37 cellular contexts compared by ENCODE assay signal in genomic region chr13:91684746-91685145, GRCh38.
"Had no signal": no experiment of that assay in that cellular context is flagged by ENCODE, and none has a peak within 500 bp of the region (broad histone marks: within the 10 kb centered on the region; RNA-seq: fewer than 3 reads in every experiment).

No MANE protein-coding gene starts in this region.

- H3K36me3 ChIP-seq: ascending aorta, cardiac muscle cell, WERI-Rb-1 had no signal

- H3K4me3 Mint-ChIP-seq: activated CD4-positive, alpha-beta memory T cell treated with anti-CD3 and anti-CD28 coated beads, Interleukin-2, amount 10 ng/mL, durations not matched to agents 7 days and 5 days; activated CD4-positive, alpha-beta T cell treated with anti-CD3 and anti-CD28 coated beads for 36 hours; activated CD4-positive, alpha-beta T cell treated with anti-CD3 and anti-CD28 coated beads, Interleukin-2, amount 10 ng/mL, durations not matched to agents 7 days and 5 days; activated CD8-positive, alpha-beta memory T cell treated with anti-CD3 and anti-CD28 coated beads, Interleukin-2, amount 10 ng/mL, durations not matched to agents 7 days and 5 days; activated CD8-positive, alpha-beta T cell treated with anti-CD3 and anti-CD28 coated beads, Interleukin-2, amount 10 ng/mL, durations not matched to agents 7 days and 5 days; activated naive CD4-positive, alpha-beta T cell treated with anti-CD3 and anti-CD28 coated beads, Interleukin-2, amount 10 ng/mL, durations not matched to agents 7 days and 5 days; activated naive CD4-positive, alpha-beta T cell treated with anti-CD3 and anti-CD28 coated beads, Interleukin-2, amount 50 U/mL, for 24 hours; activated naive CD8-positive, alpha-beta T cell; activated naive CD8-positive, alpha-beta T cell treated with anti-CD3 and anti-CD28 coated beads, Interleukin-2, amount 10 ng/mL, durations not matched to agents 7 days and 5 days; activated naive CD8-positive, alpha-beta T cell treated with anti-CD3 and anti-CD28 coated beads, Interleukin-2, amount 50 U/mL, for 24 hours; activated T-cell treated with anti-CD3 and anti-CD28 coated beads, Interleukin-2, amount 50 U/mL, for 24 hours; brain; central memory CD8-positive, alpha-beta T cell; T-helper 2 cell treated with Interferon-gamma antibody and Interleukin-4, amounts not matched to agents 5 μg/mL and 100 μg/mL, for 36 hours; WTC11 had no signal

- ATAC-seq: activated CD4-positive, alpha-beta T cell treated with anti-CD3 and anti-CD28 coated beads for 36 hours; activated CD4-positive, CD25-positive, alpha-beta regulatory T cell treated with anti-CD3 and anti-CD28 coated beads, Interleukin-2, amount 50 U/mL, for 24 hours; activated CD8-positive, alpha-beta memory T cell treated with anti-CD3 and anti-CD28 coated beads, Interleukin-2, amount 10 ng/mL, durations not matched to agents 7 days and 5 days; activated CD8-positive, alpha-beta T cell treated with anti-CD3 and anti-CD28 coated beads, Interleukin-2, amount 10 ng/mL, durations not matched to agents 7 days and 5 days; activated naive CD8-positive, alpha-beta T cell treated with anti-CD3 and anti-CD28 coated beads, Interleukin-2, amount 50 U/mL, for 24 hours; WTC11 had no signal

- DNase-seq: activated CD4-positive, alpha-beta memory T cell treated with anti-CD3 and anti-CD28 coated beads, Interleukin-2, amount 10 ng/mL, durations not matched to agents 7 days and 5 days; activated CD4-positive, alpha-beta T cell treated with anti-CD3 and anti-CD28 coated beads for 1 hour; activated CD4-positive, alpha-beta T cell treated with anti-CD3 and anti-CD28 coated beads for 36 hours; activated CD4-positive, alpha-beta T cell treated with anti-CD3 and anti-CD28 coated beads for 48 hours; activated CD4-positive, alpha-beta T cell treated with anti-CD3 and anti-CD28 coated beads, Interleukin-2, amount 10 ng/mL, durations not matched to agents 7 days and 5 days; activated CD4-positive, alpha-beta T cell treated with anti-CD3 and anti-CD28 coated beads, Interleukin-2, amount 50 U/mL, for 48 hours; activated CD4-positive, CD25-positive, alpha-beta regulatory T cell; activated CD8-positive, alpha-beta memory T cell treated with anti-CD3 and anti-CD28 coated beads for 24 hours; activated CD8-positive, alpha-beta memory T cell treated with anti-CD3 and anti-CD28 coated beads, Interleukin-2, amount 10 ng/mL, durations not matched to agents 7 days and 5 days; activated CD8-positive, alpha-beta memory T cell treated with anti-CD3 and anti-CD28 coated beads, Interleukin-2, amount 50 U/mL, for 48 hours; activated CD8-positive, alpha-beta T cell treated with anti-CD3 and anti-CD28 coated beads, Interleukin-2, amount 10 ng/mL, durations not matched to agents 7 days and 5 days; activated effector memory CD4-positive, alpha-beta T cell treated with Interleukin-2 at 50 U/mL for 16 hours; activated gamma-delta T cell; activated naive CD4-positive, alpha-beta T cell treated with anti-CD3 and anti-CD28 coated beads, Interleukin-2, amount 10 ng/mL, durations not matched to agents 7 days and 5 days; activated naive CD4-positive, alpha-beta T cell treated with Interleukin-2 at 50 U/mL for 16 hours; activated naive CD8-positive, alpha-beta T cell treated with anti-CD3 and anti-CD28 coated beads, Interleukin-2, amount 10 ng/mL, durations not matched to agents 7 days and 5 days; activated naive CD8-positive, alpha-beta T cell treated with anti-CD3 and anti-CD28 coated beads, Interleukin-2, amount 50 U/mL, for 24 hours; activated T-cell treated with anti-CD3 and anti-CD28 coated beads, Interleukin-2, amount 50 U/mL, for 24 hours; activated T-cell treated with anti-CD3 and anti-CD28 coated beads, Interleukin-2, amount 50 U/mL, for 48 hours; amygdala; anterior cingulate cortex; caudate nucleus; cerebellar nuclear complex; T-helper 2 cell; T-helper 9 cell; WERI-Rb-1 had no signal

- H3K27me3 ChIP-seq: ascending aorta, cardiac muscle cell had no signal

- H3K36me3 Mint-ChIP-seq: activated CD8-positive, alpha-beta memory T cell treated with anti-CD3 and anti-CD28 coated beads, Interleukin-2, amount 10 ng/mL, durations not matched to agents 7 days and 5 days; activated naive CD4-positive, alpha-beta T cell treated with anti-CD3 and anti-CD28 coated beads, Interleukin-2, amount 10 ng/mL, durations not matched to agents 7 days and 5 days; activated naive CD4-positive, alpha-beta T cell treated with anti-CD3 and anti-CD28 coated beads, Interleukin-2, amount 50 U/mL, for 24 hours; activated naive CD8-positive, alpha-beta T cell; activated naive CD8-positive, alpha-beta T cell treated with anti-CD3 and anti-CD28 coated beads, Interleukin-2, amount 10 ng/mL, durations not matched to agents 7 days and 5 days; brain; WTC11 had no signal

- H3K27ac Mint-ChIP-seq: activated CD4-positive, alpha-beta memory T cell treated with anti-CD3 and anti-CD28 coated beads, Interleukin-2, amount 10 ng/mL, durations not matched to agents 7 days and 5 days; activated CD4-positive, alpha-beta T cell treated with anti-CD3 and anti-CD28 coated beads for 36 hours; activated CD4-positive, alpha-beta T cell treated with anti-CD3 and anti-CD28 coated beads, Interleukin-2, amount 10 ng/mL, durations not matched to agents 7 days and 5 days; activated CD8-positive, alpha-beta memory T cell treated with anti-CD3 and anti-CD28 coated beads, Interleukin-2, amount 10 ng/mL, durations not matched to agents 7 days and 5 days; activated CD8-positive, alpha-beta T cell treated with anti-CD3 and anti-CD28 coated beads, Interleukin-2, amount 10 ng/mL, durations not matched to agents 7 days and 5 days; activated naive CD4-positive, alpha-beta T cell treated with anti-CD3 and anti-CD28 coated beads, Interleukin-2, amount 10 ng/mL, durations not matched to agents 7 days and 5 days; activated naive CD4-positive, alpha-beta T cell treated with anti-CD3 and anti-CD28 coated beads, Interleukin-2, amount 50 U/mL, for 24 hours; activated naive CD8-positive, alpha-beta T cell; activated naive CD8-positive, alpha-beta T cell treated with anti-CD3 and anti-CD28 coated beads, Interleukin-2, amount 10 ng/mL, durations not matched to agents 7 days and 5 days; activated naive CD8-positive, alpha-beta T cell treated with anti-CD3 and anti-CD28 coated beads, Interleukin-2, amount 50 U/mL, for 24 hours; activated T-cell treated with anti-CD3 and anti-CD28 coated beads, Interleukin-2, amount 50 U/mL, for 24 hours; activated T-helper 2 cell treated with anti-CD3 and anti-CD28 coated beads, Interferon-gamma antibody, Interleukin-2, Interleukin-4, amounts not matched to agents 10 μg/mL and 5 μg/mL and 100 μg/mL, durations not matched to agents 14 hours and 24 hours and 36 hours; brain; T-helper 2 cell treated with Interferon-gamma antibody and Interleukin-4, amounts not matched to agents 5 μg/mL and 100 μg/mL, for 36 hours; WTC11 had no signal

- H3K9me3 ChIP-seq: ascending aorta had no signal

- H3K4me3 ChIP-seq: ascending aorta, cardiac muscle cell had no signal

- H3K27ac ChIP-seq: ascending aorta, cardiac muscle cell, WERI-Rb-1 had no signal

- FAIRE-seq: bronchial epithelial cell had no signal

- H3K27me3 Mint-ChIP-seq: activated CD4-positive, alpha-beta memory T cell treated with anti-CD3 and anti-CD28 coated beads, Interleukin-2, amount 10 ng/mL, durations not matched to agents 7 days and 5 days; activated CD4-positive, alpha-beta T cell treated with anti-CD3 and anti-CD28 coated beads, Interleukin-2, amount 10 ng/mL, durations not matched to agents 7 days and 5 days; activated CD8-positive, alpha-beta memory T cell treated with anti-CD3 and anti-CD28 coated beads, Interleukin-2, amount 10 ng/mL, durations not matched to agents 7 days and 5 days; activated naive CD4-positive, alpha-beta T cell treated with anti-CD3 and anti-CD28 coated beads, Interleukin-2, amount 10 ng/mL, durations not matched to agents 7 days and 5 days; activated naive CD4-positive, alpha-beta T cell treated with anti-CD3 and anti-CD28 coated beads, Interleukin-2, amount 50 U/mL, for 24 hours; activated naive CD8-positive, alpha-beta T cell treated with anti-CD3 and anti-CD28 coated beads, Interleukin-2, amount 10 ng/mL, durations not matched to agents 7 days and 5 days; activated naive CD8-positive, alpha-beta T cell treated with anti-CD3 and anti-CD28 coated beads, Interleukin-2, amount 50 U/mL, for 24 hours; activated T-cell treated with anti-CD3 and anti-CD28 coated beads, Interleukin-2, amount 50 U/mL, for 24 hours; brain; central memory CD8-positive, alpha-beta T cell had no signal

- H3K4me1 Mint-ChIP-seq: activated CD4-positive, alpha-beta memory T cell treated with anti-CD3 and anti-CD28 coated beads, Interleukin-2, amount 10 ng/mL, durations not matched to agents 7 days and 5 days; activated CD4-positive, alpha-beta T cell treated with anti-CD3 and anti-CD28 coated beads for 36 hours; activated CD4-positive, alpha-beta T cell treated with anti-CD3 and anti-CD28 coated beads, Interleukin-2, amount 10 ng/mL, durations not matched to agents 7 days and 5 days; activated CD8-positive, alpha-beta memory T cell treated with anti-CD3 and anti-CD28 coated beads, Interleukin-2, amount 10 ng/mL, durations not matched to agents 7 days and 5 days; activated naive CD4-positive, alpha-beta T cell treated with anti-CD3 and anti-CD28 coated beads, Interleukin-2, amount 10 ng/mL, durations not matched to agents 7 days and 5 days; activated naive CD4-positive, alpha-beta T cell treated with anti-CD3 and anti-CD28 coated beads, Interleukin-2, amount 50 U/mL, for 24 hours; activated naive CD8-positive, alpha-beta T cell treated with anti-CD3 and anti-CD28 coated beads, Interleukin-2, amount 10 ng/mL, durations not matched to agents 7 days and 5 days; activated naive CD8-positive, alpha-beta T cell treated with anti-CD3 and anti-CD28 coated beads, Interleukin-2, amount 50 U/mL, for 24 hours; central memory CD8-positive, alpha-beta T cell; WTC11 had no signal

- H3K4me1 ChIP-seq: ascending aorta had no signal

- H3K9me3 Mint-ChIP-seq: activated CD4-positive, alpha-beta memory T cell treated with anti-CD3 and anti-CD28 coated beads, Interleukin-2, amount 10 ng/mL, durations not matched to agents 7 days and 5 days; activated CD4-positive, alpha-beta T cell treated with anti-CD3 and anti-CD28 coated beads, Interleukin-2, amount 10 ng/mL, durations not matched to agents 7 days and 5 days; activated naive CD4-positive, alpha-beta T cell treated with anti-CD3 and anti-CD28 coated beads, Interleukin-2, amount 10 ng/mL, durations not matched to agents 7 days and 5 days; activated naive CD4-positive, alpha-beta T cell treated with anti-CD3 and anti-CD28 coated beads, Interleukin-2, amount 50 U/mL, for 24 hours; activated naive CD8-positive, alpha-beta T cell treated with anti-CD3 and anti-CD28 coated beads, Interleukin-2, amount 10 ng/mL, durations not matched to agents 7 days and 5 days; activated naive CD8-positive, alpha-beta T cell treated with anti-CD3 and anti-CD28 coated beads, Interleukin-2, amount 50 U/mL, for 24 hours; activated T-cell treated with anti-CD3 and anti-CD28 coated beads, Interleukin-2, amount 50 U/mL, for 24 hours; activated T-helper 2 cell treated with anti-CD3 and anti-CD28 coated beads, Interferon-gamma antibody, Interleukin-2, Interleukin-4, amounts not matched to agents 10 μg/mL and 5 μg/mL and 100 μg/mL, durations not matched to agents 14 hours and 24 hours and 36 hours; brain; T-helper 2 cell treated with Interferon-gamma antibody and Interleukin-4, amounts not matched to agents 5 μg/mL and 100 μg/mL, for 36 hours; WTC11 had no signal
